1 cellular context compared by ENCODE assay signal in genomic region chr19:1400281-1401137, GRCh38.
A peak's percentile ranks its signal among the peaks of the same experiment; 100 is the strongest.
TF ChIP-seq lines count a peak whose summit lies in the region.

No MANE protein-coding gene starts in this region.

TF ChIP-seq in HEK293, 187 proteins besides CTCF, POLR2A, EP300 and RAD21 (continued from another document):
- no peak for TF ChIP-seq ZNF488 (tag by site-specific recombination; IDR thresholded peaks at IDR 0.05)
- TF ChIP-seq ZNF148 (tag by site-specific recombination; IDR thresholded peaks at IDR 0.05; ENCODE audit: borderline replicate concordance) = no peak
- 0 out of 2 replicates have a peak, but pooled peaks have one; percentile 64 for TF ChIP-seq ZNF24 (tag by site-specific recombination; IDR thresholded peaks at IDR 0.05)
- TF ChIP-seq ZNF16 (tag by site-specific recombination; IDR thresholded peaks at IDR 0.05; ENCODE audit: low read depth) = 0 out of 2 replicates have a peak, but pooled peaks have one; percentile 41
- no peak for TF ChIP-seq ZNF514 (tag by site-specific recombination; IDR thresholded peaks at IDR 0.05)
- TF ChIP-seq ZFP69B (tag by site-specific recombination; IDR thresholded peaks at IDR 0.05) = peak; percentile 85; the same call in 1 of the 2 replicates
- no peak for TF ChIP-seq ZNF776 (tag by site-specific recombination; IDR thresholded peaks at IDR 0.05; ENCODE audit: borderline replicate concordance)
- TF ChIP-seq ZNF133 (tag by site-specific recombination; IDR thresholded peaks at IDR 0.05) = no peak
- TF ChIP-seq ZNF621 (tag by site-specific recombination; IDR thresholded peaks at IDR 0.05) = no peak
- no peak for TF ChIP-seq ZNF837 (tag by site-specific recombination; IDR thresholded peaks at IDR 0.05)
- TF ChIP-seq ZNF121 (tag by site-specific recombination; IDR thresholded peaks at IDR 0.05) = peak; percentile 74
- no peak for TF ChIP-seq ZNF174 (tag by site-specific recombination; IDR thresholded peaks at IDR 0.05)
- no peak for TF ChIP-seq ZNF626 (tag by site-specific recombination; IDR thresholded peaks at IDR 0.05)
- TF ChIP-seq ZNF791 (tag by site-specific recombination; IDR thresholded peaks at IDR 0.05) = no peak
- peak; percentile 46; the same call in 1 of the 2 replicates for TF ChIP-seq ZNF341 (tag by site-specific recombination; IDR thresholded peaks at IDR 0.05; ENCODE audit: low read depth)
- no peak for TF ChIP-seq ZNF843 (tag by site-specific recombination; IDR thresholded peaks at IDR 0.05)
- no peak for TF ChIP-seq IKZF3 (tag by site-specific recombination; IDR thresholded peaks at IDR 0.05)
- TF ChIP-seq ZNF292 (tag by site-specific recombination; IDR thresholded peaks at IDR 0.05; ENCODE audit: borderline replicate concordance, low read depth) = no peak
- TF ChIP-seq ZNF37A (tag by site-specific recombination; IDR thresholded peaks at IDR 0.05) = no peak
- TF ChIP-seq ZNF302 (tag by site-specific recombination; IDR thresholded peaks at IDR 0.05; ENCODE audit: low read depth) = no peak
- TF ChIP-seq ZNF629 (tag by site-specific recombination; IDR thresholded peaks at IDR 0.05) = no peak
- TF ChIP-seq ZBTB6 (tag by site-specific recombination; IDR thresholded peaks at IDR 0.05) = no peak
- peak; percentile 82 for TF ChIP-seq GLIS1 (tag by site-specific recombination; IDR thresholded peaks at IDR 0.05)
- TF ChIP-seq ZNF692 (tag by site-specific recombination; IDR thresholded peaks at IDR 0.05) = peak; percentile 88; the same call in 1 of the 2 replicates
- no peak for TF ChIP-seq ZNF311 (tag by site-specific recombination; IDR thresholded peaks at IDR 0.05; ENCODE audit: borderline replicate concordance)
- TF ChIP-seq GLIS2 (tag by site-specific recombination; IDR thresholded peaks at IDR 0.05) = peak; percentile 78; the same call in 1 of the 2 replicates
- TF ChIP-seq ZNF558 (tag by site-specific recombination; IDR thresholded peaks at IDR 0.05) = no peak
- TF ChIP-seq ZIC2 (tag by site-specific recombination; IDR thresholded peaks at IDR 0.05) = no peak
